In the genomic region with DNA sequence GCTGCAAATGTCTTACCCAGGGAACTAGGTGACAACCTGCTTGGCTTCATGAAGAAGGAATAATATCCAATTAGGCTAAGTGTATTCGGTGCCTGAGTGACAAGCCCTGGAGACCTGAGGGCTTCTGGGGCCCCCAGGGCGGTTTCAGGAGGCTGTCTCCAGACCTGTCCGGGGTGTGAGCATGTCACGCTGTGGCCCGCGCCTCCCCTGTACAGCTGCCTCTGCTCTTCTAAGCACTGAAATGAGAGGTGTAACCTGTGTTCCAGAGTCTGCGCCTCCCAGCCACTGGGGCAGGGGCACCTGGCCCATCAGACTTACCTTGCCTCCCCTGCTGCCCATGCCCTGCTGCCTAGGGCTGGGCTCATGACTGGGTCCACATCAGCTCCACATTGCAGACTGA, we compare ENCODE assay signal across 26 cellular contexts.
"Had no signal": no experiment of that assay in that cellular context is flagged by ENCODE, and none has a peak within 500 bp of the region (broad histone marks: within the 10 kb centered on the region; RNA-seq: fewer than 3 reads in every experiment).

No MANE protein-coding gene starts in this region.

- H3K27me3 ChIP-seq: left lung, neural progenitor cell, ovary, suprapubic skin, tibial artery, vagina had no signal

- ATAC-seq: left colon, left lung, lower lobe of right lung, natural killer cell, right cardiac atrium, sciatic nerve had no signal

- H2AFZ ChIP-seq: neural progenitor cell had no signal

- H3K4me3 ChIP-seq: left lung, lower lobe of right lung, neural progenitor cell, ovary, skin epidermis, suprapubic skin, thoracic aorta, tibial artery, vagina had no signal

- H3K27ac ChIP-seq: left lung, lower lobe of right lung, neural progenitor cell, ovary, skin epidermis, suprapubic skin, thoracic aorta, tibial artery, vagina had no signal

- H3K36me3 ChIP-seq: left lung, lower lobe of right lung, neural progenitor cell, ovary, suprapubic skin, thoracic aorta, tibial artery, vagina had no signal

- H3K4me2 ChIP-seq: neural progenitor cell had no signal

- H3K9ac ChIP-seq: neural progenitor cell had no signal

- FAIRE-seq: islet of Langerhans, kidney had no signal

- H3K9me3 ChIP-seq: left lung, lower lobe of right lung, ovary, suprapubic skin, thoracic aorta, tibial artery, vagina had no signal

- DNase-seq: hippocampal formation; kidney; left colon; left lung; lower lobe of right lung; mammary epithelial cell; mesenchymal stem cell; naive B cell; natural killer cell; nephron progenitor cell; ovary; retina; right cardiac atrium; stimulated activated CD4-positive, alpha-beta T cell treated with anti-CD3 and anti-CD28 coated beads, Interleukin-12 subunit alpha, Interleukin-12 subunit beta, amount 100 ng/mL, for 4 hours; stimulated activated CD4-positive, alpha-beta T cell treated with anti-CD3 and anti-CD28 coated beads, Interleukin-15, amount 100 ng/mL, for 24 hours; stimulated activated CD4-positive, alpha-beta T cell treated with anti-CD3 and anti-CD28 coated beads, Interleukin-2, amount 100 ng/mL, for 24 hours; stimulated activated CD4-positive, alpha-beta T cell treated with anti-CD3 and anti-CD28 coated beads, Interleukin-4, amount 100 ng/mL, for 1 hour; stimulated activated naive CD4-positive, alpha-beta T cell; tibial artery had no signal

- H3K4me1 ChIP-seq: vagina had no signal
